In genomic region chr16:1763521-1764511, GRCh38 we compare ENCODE assay signal across 12 cellular contexts. TPM values are rescaled to one million over a fixed set of nuclear protein-coding genes. Genes with fewer than 3 reads are reported as not detected.
DNase-seq lines count a peak whose midpoint lies in the region; ATAC-seq and TF ChIP-seq lines count a peak whose summit lies in the region.
"Had no signal": no experiment of that assay in that cellular context is flagged by ENCODE, and none has a peak within 500 bp of the region (broad histone marks: within the 10 kb centered on the region; RNA-seq: fewer than 3 reads in every experiment).

No MANE protein-coding gene starts in this region.

- peaks cover 2% of the 10 kb centered on the region for H3K36me3 ChIP-seq in mammary epithelial cell (ENCODE audit: insufficient read depth, low read length)
- peaks cover 91% of the 10 kb centered on the region for H3K36me3 ChIP-seq in lower lobe of right lung

- in situ Hi-C loops in mammary epithelial cell (cut with MboI; ENCODE audit: low sequenced_read_pairs in 2 of 2): no loop called here

- H3K4me3 Mint-ChIP-seq in HFFc6: no peak overlapping the region
- H3K4me3 Mint-ChIP-seq: stimulated activated naive CD8-positive, alpha-beta T cell treated with anti-CD3 and anti-CD28 coated beads, Interleukin-15, Interleukin-2, amounts not matched to agents 100 ng/mL and 50 ng/mL, for 24 hours had no signal

- H3K27ac Mint-ChIP-seq in HFFc6: no peak overlapping the region
- H3K27ac Mint-ChIP-seq: stimulated activated naive CD8-positive, alpha-beta T cell treated with anti-CD3 and anti-CD28 coated beads, Interleukin-15, Interleukin-2, amounts not matched to agents 100 ng/mL and 50 ng/mL, for 24 hours had no signal

- DNase-seq in AG09309 (ENCODE audit: low read depth) (no peak), HFFc6 (no peak), mammary epithelial cell (no peak), iPS-NIHi7 (ENCODE audit: extremely low spot score) (peak; percentile 94), activated gamma-delta T cell (lab: John Stamatoyannopoulos, UW) (no peak), lower lobe of right lung (no peak)
- DNase-seq: gastrocnemius medialis, sigmoid colon, SJCRH30 had no signal

- no peaks in the 10 kb centered on the region for H3K9me3 ChIP-seq in mammary epithelial cell (replicated peaks; ENCODE audit: insufficient read depth, low read length)
- no peaks in the 10 kb centered on the region for H3K9me3 ChIP-seq in lower lobe of right lung
- H3K9me3 ChIP-seq: gastrocnemius medialis, sigmoid colon, SJCRH30 had no signal

- peaks cover 8% of the 10 kb centered on the region for H3K27me3 Mint-ChIP-seq in HFFc6 (ENCODE audit: insufficient read depth)
- H3K27me3 Mint-ChIP-seq: stimulated activated naive CD8-positive, alpha-beta T cell treated with anti-CD3 and anti-CD28 coated beads, Interleukin-15, Interleukin-2, amounts not matched to agents 100 ng/mL and 50 ng/mL, for 24 hours had no signal

- intact Hi-C loops in mammary epithelial cell (cut with micrococcal nuclease) (no loop called here), lower lobe of right lung (cut with DNase I) (no loop called here)

- no peak overlapping the region for H3K27ac ChIP-seq in mammary epithelial cell (ENCODE audit: insufficient read depth, low read depth, low read length)
- H3K27ac ChIP-seq in lower lobe of right lung: no peak overlapping the region
- H3K27ac ChIP-seq: gastrocnemius medialis, SJCRH30 had no signal

- H3K27me3 ChIP-seq in mammary epithelial cell (ENCODE audit: insufficient read depth, low read length): no peaks in the 10 kb centered on the region
- no peaks in the 10 kb centered on the region for H3K27me3 ChIP-seq in lower lobe of right lung (ENCODE audit: low read depth)
- H3K27me3 ChIP-seq: gastrocnemius medialis, sigmoid colon, SJCRH30 had no signal

- no peaks in the 10 kb centered on the region for H3K4me1 Mint-ChIP-seq in HFFc6 (ENCODE audit: low read depth)

- no TSS peak for BruUV-seq in mammary epithelial cell (replicated peaks; lab: Mats Ljungman, UMichigan)

- H2AFZ ChIP-seq in mammary epithelial cell (ENCODE audit: low read depth, low read length): no peak overlapping the region

- dilution Hi-C loops in mammary epithelial cell (cut with HindIII; ENCODE audit: low sequenced_read_pairs): no loop called here

- WGBS in mammary epithelial cell (ENCODE audit: low coverage, missing lambda C conversion rate): 74% methylated on average over 26 of the region's 81 CpGs

- H3K4me3 ChIP-seq in AG09309 (ENCODE audit: control insufficient read depth, low read depth, low read length) (no peak overlapping the region), mammary epithelial cell (replicated peaks in 1 of 3; ENCODE audit: insufficient read depth in 1 of 3, low read depth in 2 of 3, low read length in 3 of 3) (no peak overlapping the region), lower lobe of right lung (no peak overlapping the region)
- H3K4me3 ChIP-seq: gastrocnemius medialis, sigmoid colon, SJCRH30 had no signal

- no peak overlapping the region for H3K4me2 ChIP-seq in mammary epithelial cell (ENCODE audit: insufficient read depth, low read depth, low read length)

- H3K9me3 Mint-ChIP-seq in HFFc6: no peaks in the 10 kb centered on the region
- H3K9me3 Mint-ChIP-seq: stimulated activated naive CD8-positive, alpha-beta T cell treated with anti-CD3 and anti-CD28 coated beads, Interleukin-15, Interleukin-2, amounts not matched to agents 100 ng/mL and 50 ng/mL, for 24 hours had no signal

- H3K36me3 Mint-ChIP-seq in HFFc6 (ENCODE audit: low read depth): peaks cover 10% of the 10 kb centered on the region

- TF ChIP-seq CTCF in AG09309 (IDR thresholded peaks at IDR 0.05; ENCODE audit: control insufficient read depth, insufficient read depth, low read depth, low read length, missing control alignments): peak; percentile 32
- TF ChIP-seq CTCF in HFFc6 (IDR thresholded peaks at IDR 0.05): peak; percentile 71
- peak; percentile 26 to 41 for TF ChIP-seq CTCF in mammary epithelial cell (conservative IDR thresholded peaks at IDR 0.05 in 1 of 2, IDR thresholded peaks at IDR 0.05 in 1 of 2; ENCODE audit: extremely low read depth in 1 of 2, insufficient read depth in 1 of 2, low read depth in 1 of 2, low read length in 2 of 2)
- no peak for TF ChIP-seq CTCF in lower lobe of right lung (IDR thresholded peaks at IDR 0.05)

- no peaks in the 10 kb centered on the region for H3K79me2 ChIP-seq in mammary epithelial cell (ENCODE audit: insufficient read depth, low read length)

- ATAC-seq in HG03039 (IDR thresholded peaks at IDR 0.05; ENCODE audit: unreplicated experiment): no peak
- ATAC-seq in GM18502 (IDR thresholded peaks at IDR 0.05; ENCODE audit: poor library complexity, unreplicated experiment): no peak
- ATAC-seq in lower lobe of right lung: no peak

- H4K20me1 ChIP-seq in mammary epithelial cell (ENCODE audit: insufficient read depth, low read length): no peaks in the 10 kb centered on the region

- no peaks in the 10 kb centered on the region for H3K4me1 ChIP-seq in mammary epithelial cell (ENCODE audit: insufficient read depth, low read length)
- H3K4me1 ChIP-seq in lower lobe of right lung: no peaks in the 10 kb centered on the region
- H3K4me1 ChIP-seq: gastrocnemius medialis, SJCRH30 had no signal

- H3K9ac ChIP-seq in mammary epithelial cell (ENCODE audit: insufficient read depth, low read length): no peak overlapping the region

- CTCF ChIA-PET in mammary epithelial cell (lab: Charles Lee; ENCODE audit: low non-redundant PET): no interaction called here

RNA-seq across cellular contexts. Expression of gene NME3, which starts 7.5 kb away (rescaled TPM):
- 10 to 100 TPM; 28.2 to 61.0 (median 31.3) TPM for total RNA-seq in HFFc6 (2021; fragmentation: NEBNext Ultra II Directional; extraction: Animal tissue kit (Norgen Biotek cat#: 25700))
- total RNA-seq in mammary epithelial cell: 10 to 100 TPM; 23.4 to 26.2 TPM
- polyA plus RNA-seq in mammary epithelial cell: 18.8 TPM
- polyA minus RNA-seq in mammary epithelial cell: 1.4 TPM
- total RNA-seq in lower lobe of right lung: 56.5 TPM

RNA-seq across cellular contexts. Expression of gene EME2, which starts 8.8 kb away (rescaled TPM):
- total RNA-seq in HFFc6 (2021; fragmentation: NEBNext Ultra II Directional; extraction: Animal tissue kit (Norgen Biotek cat#: 25700)): 10 to 100 TPM; 11.4 to 16.1 (median 12.3) TPM
- total RNA-seq in mammary epithelial cell (10 to 100 TPM; 17.2 to 29.0 TPM), lower lobe of right lung (15.5 TPM)
- polyA plus RNA-seq in mammary epithelial cell: 7.0 TPM
- 2.3 TPM for polyA minus RNA-seq in mammary epithelial cell

RNA-seq across cellular contexts. Expression of gene MRPS34, which starts 9.1 kb away (rescaled TPM):
- 100 to 1,000 TPM; 122 to 161 (median 132) TPM for total RNA-seq in HFFc6 (2021; fragmentation: NEBNext Ultra II Directional; extraction: Animal tissue kit (Norgen Biotek cat#: 25700))
- total RNA-seq in mammary epithelial cell (10 to 100 TPM; 34.7 to 99.4 TPM), lower lobe of right lung (58.0 TPM)
- polyA plus RNA-seq in mammary epithelial cell: 90.3 TPM
- 59.3 TPM for polyA minus RNA-seq in mammary epithelial cell

RNA-seq across cellular contexts. Expression of gene SPSB3, which starts 18.6 kb away (rescaled TPM):
- 10 to 100 TPM; 12.3 to 15.8 (median 13.9) TPM for total RNA-seq in HFFc6 (2021; fragmentation: NEBNext Ultra II Directional; extraction: Animal tissue kit (Norgen Biotek cat#: 25700))
- total RNA-seq in mammary epithelial cell (10 to 100 TPM; 20.9 to 43.0 TPM), lower lobe of right lung (44.2 TPM)
- polyA plus RNA-seq in mammary epithelial cell: 23.2 TPM
- 2.4 TPM for polyA minus RNA-seq in mammary epithelial cell

RNA-seq across cellular contexts. Expression of gene NUBP2, which starts 18.9 kb away (rescaled TPM):
- total RNA-seq in HFFc6 (2021; fragmentation: NEBNext Ultra II Directional; extraction: Animal tissue kit (Norgen Biotek cat#: 25700)): 10 to 100 TPM; 41.5 to 53.8 (median 43.5) TPM
- total RNA-seq in mammary epithelial cell (10 to 100 TPM; 64.3 to 67.0 TPM), lower lobe of right lung (36.0 TPM)
- 56.6 TPM for polyA plus RNA-seq in mammary epithelial cell
- 5.5 TPM for polyA minus RNA-seq in mammary epithelial cell
